In genomic region chr13:48542581-48543341, GRCh38 we compare ENCODE assay signal across 8 cellular contexts. TPM values are rescaled to one million over a fixed set of nuclear protein-coding genes. Genes with fewer than 3 reads are reported as not detected.
A peak's percentile ranks its signal among the peaks of the same experiment; 100 is the strongest.
DNase-seq lines count a peak whose midpoint lies in the region; ATAC-seq and TF ChIP-seq lines count a peak whose summit lies in the region.

No MANE protein-coding gene starts in this region.

- H3K4me1 ChIP-seq in left ventricle myocardium inferior, result peaks cover 29% of the 10 kb centered on the region

- no peak overlapping the region for H3K4me3 ChIP-seq in AG10803 (ENCODE audit: low read length)
- H3K4me3 ChIP-seq in left ventricle myocardium inferior, result peak overlapping the region; percentile 44

- no peaks in the 10 kb centered on the region for H3K36me3 ChIP-seq in left ventricle myocardium inferior

- peak; percentile 52 for ATAC-seq in HG03442 (IDR thresholded peaks at IDR 0.05; ENCODE audit: unreplicated experiment)
- ATAC-seq in sciatic nerve, result peak; percentile 91
- no peak for ATAC-seq in HG03469 (IDR thresholded peaks at IDR 0.05; ENCODE audit: unreplicated experiment)
- no peak for ATAC-seq in SK-N-SH treated with all-trans-retinoic acid at 6 μM for 48 hours

- intact Hi-C loops in left ventricle myocardium inferior (cut with micrococcal nuclease), result no loop called here
- intact Hi-C loops in sciatic nerve (cut with DNase I), result no loop called here

- H3K9me3 ChIP-seq in left ventricle myocardium inferior (replicated peaks), result no peaks in the 10 kb centered on the region

- in situ Hi-C loops in SK-MEL-5 (cut with HindIII; ENCODE audit: low pct_unique_long_range_greater_than_20kb, low sequenced_read_pairs) (no loop called here), GM13977 (cut with MboI; ENCODE audit: low pct_unique_long_range_greater_than_20kb, low sequenced_read_pairs, unreplicated experiment) (no loop called here)

- no peaks in the 10 kb centered on the region for H3K27me3 ChIP-seq in left ventricle myocardium inferior (ENCODE audit: low read depth)

- peak; percentile 20 for DNase-seq in AG10803 (ENCODE audit: low read depth)
- peak; percentile 93 for DNase-seq in SK-MEL-5 (ENCODE audit: low read depth, low spot score)
- DNase-seq in left ventricle myocardium inferior, result peak; percentile 64
- DNase-seq in sciatic nerve (ENCODE audit: low spot score), result peak; percentile 66
- no peak for DNase-seq in GM13977 (ENCODE audit: low spot score)

- TF ChIP-seq CTCF in AG10803 (conservative IDR thresholded peaks at IDR 0.05; ENCODE audit: low read length) (0 out of 2 replicates have a peak, but pooled peaks have one; percentile 6), left ventricle myocardium inferior (IDR thresholded peaks at IDR 0.05; ENCODE audit: borderline replicate concordance) (peak; percentile 40), GM13977 (IDR thresholded peaks at IDR 0.05; ENCODE audit: extremely low read depth, insufficient read depth, missing control alignments) (no peak)

- peak overlapping the region; percentile 90 for H3K27ac ChIP-seq in left ventricle myocardium inferior (replicated peaks)

TF ChIP-seq in SK-N-SH treated with all-trans-retinoic acid at 6 μM for 48 hours, 23 proteins besides CTCF, POLR2A, EP300 and RAD21:
- no peak for TF ChIP-seq PPARA (CRISPR knock-in tag; IDR thresholded peaks at IDR 0.05; ENCODE audit: borderline replicate concordance)
- no peak for TF ChIP-seq ZNF70 (CRISPR knock-in tag; IDR thresholded peaks at IDR 0.05)
- no peak for TF ChIP-seq ZNF565 (CRISPR knock-in tag; conservative IDR thresholded peaks at IDR 0.05; ENCODE audit: low read depth)
- TF ChIP-seq CSRNP3 (CRISPR knock-in tag; IDR thresholded peaks at IDR 0.05), result no peak
- no peak for TF ChIP-seq PATZ1 (CRISPR knock-in tag; IDR thresholded peaks at IDR 0.05; ENCODE audit: borderline replicate concordance)
- TF ChIP-seq ARNTL (CRISPR knock-in tag; IDR thresholded peaks at IDR 0.05; ENCODE audit: borderline replicate concordance, low read depth), result no peak
- no peak for TF ChIP-seq ZFP3 (CRISPR knock-in tag; IDR thresholded peaks at IDR 0.05)
- TF ChIP-seq POU6F1 (CRISPR knock-in tag; IDR thresholded peaks at IDR 0.05; ENCODE audit: borderline replicate concordance, low read depth), result no peak
- no peak for TF ChIP-seq CSDC2 (CRISPR knock-in tag; IDR thresholded peaks at IDR 0.05)
- no peak for TF ChIP-seq OSR1 (CRISPR knock-in tag; IDR thresholded peaks at IDR 0.05)
- no peak for TF ChIP-seq ZFP30 (CRISPR knock-in tag; IDR thresholded peaks at IDR 0.05)
- no peak for TF ChIP-seq RARB (CRISPR knock-in tag; IDR thresholded peaks at IDR 0.05)
- TF ChIP-seq ISL1 (CRISPR knock-in tag; IDR thresholded peaks at IDR 0.05), result no peak
- no peak for TF ChIP-seq BACH2 (CRISPR knock-in tag; IDR thresholded peaks at IDR 0.05; ENCODE audit: borderline replicate concordance)
- TF ChIP-seq ZNF8 (CRISPR knock-in tag; IDR thresholded peaks at IDR 0.05), result no peak
- no peak for TF ChIP-seq ESRRG (CRISPR knock-in tag; IDR thresholded peaks at IDR 0.05)
- no peak for TF ChIP-seq GLIS3 (CRISPR knock-in tag; IDR thresholded peaks at IDR 0.05)
- no peak for TF ChIP-seq CREB5 (CRISPR knock-in tag; IDR thresholded peaks at IDR 0.05; ENCODE audit: low read depth)
- no peak for TF ChIP-seq TCF4 (CRISPR knock-in tag; IDR thresholded peaks at IDR 0.05; ENCODE audit: borderline replicate concordance)
- TF ChIP-seq TOX (CRISPR knock-in tag; IDR thresholded peaks at IDR 0.05; ENCODE audit: borderline replicate concordance), result no peak

RNA-seq across cellular contexts. Expression of gene RCBTB2, which starts 9.9 kb away (rescaled TPM):
- 4.8 and 5.0 TPM in 2 replicates for total RNA-seq in SK-MEL-5 (2014; rRNA removed; shearing (Covaris generic))
- 2.6 and 3.1 TPM in 2 replicates for polyA plus RNA-seq in SK-MEL-5 (2015; cell fraction: cytosol; rRNA removed)
- 10.5 and 13.1 TPM in 2 replicates for polyA plus RNA-seq in SK-MEL-5 (2015; cell fraction: nucleus; rRNA removed)
- total RNA-seq in left ventricle myocardium inferior, result 14.8 TPM
- total RNA-seq in sciatic nerve, result 19.7 TPM

Comparison
In these comparisons a context has a peak if more than half of its experiments do, and no peak if none do; other contexts are left out.
1. ATAC-seq: peak in HG03442 (single experiment) and sciatic nerve (single experiment); none in HG03469 (single experiment) and SK-N-SH treated with all-trans-retinoic acid at 6 μM for 48 hours (single experiment).